In genomic region chr22:46798041-46798365, GRCh38 we compare ENCODE assay signal across 18 cellular contexts. TPM values are rescaled to one million over a fixed set of nuclear protein-coding genes. Genes with fewer than 3 reads are reported as not detected.
DNase-seq lines count a peak whose midpoint lies in the region; ATAC-seq lines count a peak whose summit lies in the region.
"Had no signal": no experiment of that assay in that cellular context is flagged by ENCODE, and none has a peak within 500 bp of the region (broad histone marks: within the 10 kb centered on the region; RNA-seq: fewer than 3 reads in every experiment).

No MANE protein-coding gene starts in this region.

- no peak overlapping the region for H3K27ac ChIP-seq in CD4-positive, CD25-positive, alpha-beta regulatory T cell (ENCODE audit: insufficient read depth, low read length, poor library complexity, severe bottlenecking)
- no peak overlapping the region for H3K27ac ChIP-seq in CD8-positive, alpha-beta memory T cell (ENCODE audit: low read depth, low read length)
- H3K27ac ChIP-seq in cingulate gyrus (ENCODE audit: low read depth, low read length) (peak overlapping the region; percentile 29), neuronal stem cell (replicated peaks; ENCODE audit: low read length) (no peak overlapping the region)
- H3K27ac ChIP-seq: brain microvascular endothelial cell, gastrocnemius medialis, PC-9, transverse colon had no signal

- H3K18ac ChIP-seq in neuronal stem cell (ENCODE audit: low read length), result no peak overlapping the region

- no peak overlapping the region for H3K4me3 ChIP-seq in CD4-positive, CD25-positive, alpha-beta regulatory T cell (ENCODE audit: low read depth, low read length)
- no peak overlapping the region for H3K4me3 ChIP-seq in CD8-positive, alpha-beta memory T cell (ENCODE audit: low read length)
- no peak overlapping the region for H3K4me3 ChIP-seq in neuronal stem cell (ENCODE audit: low read length in 2 of 2)
- H3K4me3 ChIP-seq: BLaER1 treated with 17β-estradiol and CSF1 and Interleukin-3, amounts not matched to agents 10 nM and 100 nM; gastrocnemius medialis; PC-9; transverse colon had no signal

- WGBS in neuronal stem cell (ENCODE audit: extremely low coverage in 2 of 2, insufficient read length in 2 of 2, insufficient replicate concordance in 1 of 2), 2 donors, result no CpG with 5 or more reads among the region's 5 CpGs

- no peak for DNase-seq in CD4-positive, CD25-positive, alpha-beta regulatory T cell
- DNase-seq in CD8-positive, alpha-beta memory T cell, result no peak
- no peak for DNase-seq in neuronal stem cell (ENCODE audit: low spot score)
- no peak for DNase-seq in activated CD4-positive, CD25-positive, alpha-beta regulatory T cell (lab: John Stamatoyannopoulos, UW)
- DNase-seq: amniotic stem cell, NCI-H2029 treated with DMSO at 0.1 percent for 48 hours had no signal

- no peaks in the 10 kb centered on the region for H3K27me3 Mint-ChIP-seq in CD4-positive, CD25-positive, alpha-beta regulatory T cell
- H3K27me3 Mint-ChIP-seq in CD8-positive, alpha-beta memory T cell, result no peaks in the 10 kb centered on the region
- H3K27me3 Mint-ChIP-seq: activated CD8-positive, alpha-beta T cell treated with anti-CD3 and anti-CD28 coated beads for 36 hours; activated T-helper 17 cell treated with anti-CD3 and anti-CD28 coated beads, Interleukin-2, amount 50 U/mL, for 72 hours; memory B cell had no signal

- POLR2A ChIA-PET in CD8-positive, alpha-beta memory T cell (lab: Charles Lee), result no interaction called here

- no peak overlapping the region for H2BK12ac ChIP-seq in neuronal stem cell (ENCODE audit: low read length)

- peaks cover 0 to 2% (median 0%) of the 10 kb centered on the region in 7 donors for H3K9me3 Mint-ChIP-seq in CD4-positive, CD25-positive, alpha-beta regulatory T cell
- H3K9me3 Mint-ChIP-seq in CD8-positive, alpha-beta memory T cell, result no peaks in the 10 kb centered on the region
- H3K9me3 Mint-ChIP-seq: activated CD8-positive, alpha-beta T cell treated with anti-CD3 and anti-CD28 coated beads for 36 hours; activated T-helper 17 cell treated with anti-CD3 and anti-CD28 coated beads, Interleukin-2, amount 50 U/mL, for 72 hours; memory B cell had no signal

- no peak overlapping the region for H2BK120ac ChIP-seq in neuronal stem cell (ENCODE audit: low read depth, low read length)

- H3K27ac Mint-ChIP-seq in CD4-positive, CD25-positive, alpha-beta regulatory T cell, result peak overlapping the region in 2 of 3 donors; percentile 92 to 93
- H3K27ac Mint-ChIP-seq in CD8-positive, alpha-beta memory T cell, result peak overlapping the region in 7 of 8 donors; percentile 15 to 94 (median 87)
- H3K27ac Mint-ChIP-seq: activated T-helper 17 cell treated with anti-CD3 and anti-CD28 coated beads, Interleukin-2, amount 50 U/mL, for 72 hours had no signal

- peaks cover 3% of the 10 kb centered on the region for H3K4me1 ChIP-seq in CD4-positive, CD25-positive, alpha-beta regulatory T cell (ENCODE audit: control insufficient read depth, insufficient read depth, low read length, poor library complexity, severe bottlenecking)
- peaks cover 8% of the 10 kb centered on the region for H3K4me1 ChIP-seq in CD8-positive, alpha-beta memory T cell (ENCODE audit: insufficient read depth, low read length)
- H3K4me1 ChIP-seq in neuronal stem cell (ENCODE audit: control insufficient read depth in 2 of 2, insufficient read depth in 1 of 2, low read depth in 1 of 2, low read length in 2 of 2), result peaks cover 0 to 4% of the 10 kb centered on the region in 2 donors

- no peak overlapping the region for H3K4me3 Mint-ChIP-seq in CD4-positive, CD25-positive, alpha-beta regulatory T cell
- H3K4me3 Mint-ChIP-seq in CD8-positive, alpha-beta memory T cell, result no peak overlapping the region
- H3K4me3 Mint-ChIP-seq: activated CD8-positive, alpha-beta T cell treated with anti-CD3 and anti-CD28 coated beads for 36 hours; memory B cell had no signal

- H2BK15ac ChIP-seq in neuronal stem cell (ENCODE audit: low read length), result peak overlapping the region; percentile 9

- no peak overlapping the region for H4K91ac ChIP-seq in neuronal stem cell (ENCODE audit: low read depth, low read length, poor library complexity)

- H3K27me3 ChIP-seq in CD4-positive, CD25-positive, alpha-beta regulatory T cell (ENCODE audit: control insufficient read depth, insufficient read depth, low read length), result no peaks in the 10 kb centered on the region
- no peaks in the 10 kb centered on the region for H3K27me3 ChIP-seq in CD8-positive, alpha-beta memory T cell (ENCODE audit: insufficient read depth, low read length, poor library complexity, severe bottlenecking)
- H3K27me3 ChIP-seq in neuronal stem cell (ENCODE audit: control insufficient read depth in 3 of 3, insufficient read depth in 3 of 3, low read depth in 1 of 3, low read length in 3 of 3), result peaks cover 0 to 2% (median 0%) of the 10 kb centered on the region in 3 experiments
- H3K27me3 ChIP-seq: BLaER1 treated with 17β-estradiol and CSF1 and Interleukin-3, amounts not matched to agents 10 nM and 100 nM; brain microvascular endothelial cell; gastrocnemius medialis; neutrophil; transverse colon had no signal

- H3K36me3 ChIP-seq in CD4-positive, CD25-positive, alpha-beta regulatory T cell (ENCODE audit: control insufficient read depth, insufficient read depth, low read length), result peaks cover 78% of the 10 kb centered on the region
- H3K36me3 ChIP-seq in CD8-positive, alpha-beta memory T cell (ENCODE audit: insufficient read depth, low read length), result peaks cover 34% of the 10 kb centered on the region
- peaks cover 15 to 53% of the 10 kb centered on the region in 2 donors for H3K36me3 ChIP-seq in neuronal stem cell (replicated peaks in 1 of 2; ENCODE audit: control insufficient read depth in 2 of 2, insufficient read depth in 2 of 2, low read length in 2 of 2)

- H2BK5ac ChIP-seq in neuronal stem cell (ENCODE audit: low read length), result no peak overlapping the region

- H3K4me1 Mint-ChIP-seq in CD4-positive, CD25-positive, alpha-beta regulatory T cell, result peaks cover 0 to 26% (median 14%) of the 10 kb centered on the region in 4 donors
- peaks cover 16 to 45% (median 24%) of the 10 kb centered on the region in 3 donors for H3K4me1 Mint-ChIP-seq in CD8-positive, alpha-beta memory T cell

- H3K14ac ChIP-seq in neuronal stem cell (ENCODE audit: low read length), result no peak overlapping the region

- no peak for ATAC-seq in CD4-positive, CD25-positive, alpha-beta regulatory T cell (ENCODE audit: low read depth in 2 of 2)
- ATAC-seq in GM21717 (IDR thresholded peaks at IDR 0.05; ENCODE audit: unreplicated experiment) (no peak), GM21825 (IDR thresholded peaks at IDR 0.05; ENCODE audit: unreplicated experiment) (no peak)

- no peak overlapping the region for H3K9ac ChIP-seq in neuronal stem cell (ENCODE audit: low read depth, low read length, poor library complexity)

- H4K8ac ChIP-seq in neuronal stem cell (ENCODE audit: low read depth, low read length), result peak overlapping the region; percentile 88

- no peak overlapping the region for H3K4ac ChIP-seq in neuronal stem cell (ENCODE audit: low read length)

- H2AK5ac ChIP-seq in neuronal stem cell (ENCODE audit: low read depth, low read length), result peak overlapping the region; percentile 31

- CTCF ChIA-PET in CD8-positive, alpha-beta memory T cell (lab: Charles Lee), result interaction anchor here (0.6 to 1.7 kb wide), 8 partner anchors 10 to 654 kb away, joined by 3 to 7 read pairs (median 4); partner anchors contain the start of gene TBC1D22A

- H2AFZ ChIP-seq in neuronal stem cell (ENCODE audit: low read length), result no peak overlapping the region
- H2AFZ ChIP-seq: PC-9 had no signal

- H3K9me3 ChIP-seq in CD4-positive, CD25-positive, alpha-beta regulatory T cell (ENCODE audit: control insufficient read depth in 2 of 2, low read length in 2 of 2), result no peaks in the 10 kb centered on the region
- H3K9me3 ChIP-seq in CD8-positive, alpha-beta memory T cell (ENCODE audit: low read length), result no peaks in the 10 kb centered on the region
- peaks cover 0 to 2% of the 10 kb centered on the region in 2 donors for H3K9me3 ChIP-seq in neuronal stem cell (replicated peaks in 1 of 2; ENCODE audit: control insufficient read depth in 2 of 2, insufficient read depth in 1 of 2, low read depth in 1 of 2, low read length in 2 of 2)
- H3K9me3 ChIP-seq: BLaER1 treated with 17β-estradiol and CSF1 and Interleukin-3, amounts not matched to agents 10 nM and 100 nM; gastrocnemius medialis; neutrophil; transverse colon had no signal

- no peak overlapping the region for H3K23ac ChIP-seq in neuronal stem cell (ENCODE audit: low read depth, low read length, poor library complexity)

- H3K36me3 Mint-ChIP-seq in CD4-positive, CD25-positive, alpha-beta regulatory T cell, result peaks cover 24% of the 10 kb centered on the region
- peaks cover 0 to 88% (median 24%) of the 10 kb centered on the region in 3 donors for H3K36me3 Mint-ChIP-seq in CD8-positive, alpha-beta memory T cell

- peaks cover 9% of the 10 kb centered on the region for H3K79me1 ChIP-seq in neuronal stem cell (ENCODE audit: low read depth, low read length)

- H3K4me2 ChIP-seq in neuronal stem cell (ENCODE audit: insufficient read depth, low read length, poor library complexity, severe bottlenecking), result no peak overlapping the region
- H3K4me2 ChIP-seq: PC-9 had no signal

RNA-seq across cellular contexts. Expression of gene TBC1D22A, which starts 35.6 kb away (rescaled TPM):
- total RNA-seq in CD4-positive, CD25-positive, alpha-beta regulatory T cell, result 42.5 TPM
- 10 to 100 TPM; 19.8 to 34.0 (median 23.0) TPM for polyA plus RNA-seq in CD4-positive, CD25-positive, alpha-beta regulatory T cell
- 10 to 100 TPM; 34.0 to 34.8 TPM for total RNA-seq in CD8-positive, alpha-beta memory T cell
- polyA plus RNA-seq in CD8-positive, alpha-beta memory T cell, result 26.6 TPM
- polyA plus RNA-seq in neuronal stem cell (2013, experiment 1 of 2), result 10.2 TPM
- 10.6 TPM for polyA plus RNA-seq in neuronal stem cell (2013, experiment 2 of 2)

RNA-seq across cellular contexts. Expression of gene CERK, which starts 60.0 kb away (rescaled TPM):
- 105 TPM for total RNA-seq in CD4-positive, CD25-positive, alpha-beta regulatory T cell
- 10 to 100 TPM; 75.5 to 94.3 (median 81.5) TPM for polyA plus RNA-seq in CD4-positive, CD25-positive, alpha-beta regulatory T cell
- 10 to 100 TPM; 64.3 to 64.5 TPM for total RNA-seq in CD8-positive, alpha-beta memory T cell
- polyA plus RNA-seq in CD8-positive, alpha-beta memory T cell, result 108 TPM
- 50.9 TPM for polyA plus RNA-seq in neuronal stem cell (2013, experiment 1 of 2)
- polyA plus RNA-seq in neuronal stem cell (2013, experiment 2 of 2), result 51.4 TPM
